In the genomic region with DNA sequence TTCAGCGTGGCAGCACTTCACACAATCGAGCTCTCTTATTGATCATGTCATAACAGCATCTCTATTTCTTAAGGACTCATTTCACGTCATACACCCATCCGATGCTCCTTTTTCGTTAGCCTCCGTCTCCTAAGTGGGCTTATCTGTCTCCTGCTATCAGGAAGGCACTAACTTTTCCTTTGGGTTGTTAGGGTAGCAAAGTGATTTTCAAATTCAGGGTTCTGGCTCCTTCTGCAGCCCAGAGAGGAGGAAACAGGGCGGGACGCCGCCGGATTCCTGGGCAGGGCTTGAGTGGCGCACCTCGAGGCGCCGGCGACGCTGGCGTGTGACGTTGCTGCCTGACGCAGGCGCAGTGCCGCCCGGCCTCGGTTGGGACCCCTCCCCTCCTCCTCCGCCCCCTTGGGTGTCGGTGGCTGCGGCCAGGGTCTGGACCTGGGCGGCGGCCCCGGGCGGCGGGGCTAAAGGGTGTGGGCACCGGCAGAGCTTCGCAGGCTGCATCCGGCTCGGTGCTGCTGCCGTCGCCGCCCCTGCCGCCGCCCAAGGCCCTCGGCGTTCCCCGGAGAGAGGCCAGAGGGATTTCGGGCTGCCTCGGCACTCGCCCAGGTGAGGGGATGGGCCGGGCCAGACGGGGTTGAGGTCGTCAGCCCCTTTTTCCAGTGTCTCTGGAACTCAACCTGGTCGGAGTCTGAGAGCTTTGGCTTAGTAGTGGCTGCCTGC, we compare ENCODE assay signal across 8 cellular contexts. TPM values are rescaled to one million over a fixed set of nuclear protein-coding genes. Genes with fewer than 3 reads are reported as not detected.
DNase-seq lines count a peak whose midpoint lies in the region; ATAC-seq and TF ChIP-seq lines count a peak whose summit lies in the region.

A gene with protein sequence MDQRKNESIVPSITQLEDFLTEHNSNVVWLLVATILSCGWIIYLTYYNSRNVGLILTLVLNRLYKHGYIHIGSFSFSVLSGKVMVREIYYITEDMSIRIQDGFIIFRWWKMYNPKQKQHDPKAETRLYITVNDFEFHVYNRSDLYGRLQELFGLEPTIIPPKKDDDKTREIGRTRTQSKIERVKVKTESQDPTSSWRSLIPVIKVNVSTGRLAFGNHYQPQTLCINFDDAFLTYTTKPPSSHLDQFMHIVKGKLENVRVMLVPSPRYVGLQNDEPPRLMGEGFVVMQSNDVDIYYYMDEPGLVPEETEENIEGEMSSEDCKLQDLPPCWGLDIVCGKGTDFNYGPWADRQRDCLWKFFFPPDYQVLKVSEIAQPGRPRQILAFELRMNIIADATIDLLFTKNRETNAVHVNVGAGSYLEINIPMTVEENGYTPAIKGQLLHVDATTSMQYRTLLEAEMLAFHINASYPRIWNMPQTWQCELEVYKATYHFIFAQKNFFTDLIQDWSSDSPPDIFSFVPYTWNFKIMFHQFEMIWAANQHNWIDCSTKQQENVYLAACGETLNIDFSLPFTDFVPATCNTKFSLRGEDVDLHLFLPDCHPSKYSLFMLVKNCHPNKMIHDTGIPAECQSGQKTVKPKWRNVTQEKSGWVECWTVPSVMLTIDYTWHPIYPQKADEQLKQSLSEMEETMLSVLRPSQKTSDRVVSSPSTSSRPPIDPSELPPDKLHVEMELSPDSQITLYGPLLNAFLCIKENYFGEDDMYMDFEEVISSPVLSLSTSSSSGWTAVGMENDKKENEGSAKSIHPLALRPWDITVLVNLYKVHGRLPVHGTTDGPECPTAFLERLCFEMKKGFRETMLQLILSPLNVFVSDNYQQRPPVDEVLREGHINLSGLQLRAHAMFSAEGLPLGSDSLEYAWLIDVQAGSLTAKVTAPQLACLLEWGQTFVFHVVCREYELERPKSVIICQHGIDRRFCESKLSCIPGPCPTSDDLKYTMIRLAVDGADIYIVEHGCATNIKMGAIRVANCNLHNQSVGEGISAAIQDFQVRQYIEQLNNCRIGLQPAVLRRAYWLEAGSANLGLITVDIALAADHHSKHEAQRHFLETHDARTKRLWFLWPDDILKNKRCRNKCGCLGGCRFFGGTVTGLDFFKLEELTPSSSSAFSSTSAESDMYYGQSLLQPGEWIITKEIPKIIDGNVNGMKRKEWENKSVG (N-terminal part only) (plus strand): TSS at position 350 of the 717 bp plus-strand sequence. CDS start 18,317 bp downstream, outside the sequence.

- peak; percentile 99 for ATAC-seq in GM19324 (IDR thresholded peaks at IDR 0.05; ENCODE audit: low FRiP score, unreplicated experiment)
- ATAC-seq in HG03469 (IDR thresholded peaks at IDR 0.05; ENCODE audit: unreplicated experiment): peak; percentile 95

- H3K4me1 Mint-ChIP-seq in activated CD4-positive, alpha-beta memory T cell treated with anti-CD3 and anti-CD28 coated beads, Interleukin-2, amount 10 ng/mL, durations not matched to agents 7 days and 5 days: peaks cover 53% of the 10 kb centered on the region

- H3K27me3 ChIP-seq in duodenal mucosa (ENCODE audit: control insufficient read depth in 1 of 2, insufficient read depth in 2 of 2, low read length in 2 of 2): no peaks in the 10 kb centered on the region

- H3K4me1 ChIP-seq in duodenal mucosa (ENCODE audit: control insufficient read depth in 1 of 2, insufficient read depth in 2 of 2, low read length in 2 of 2): peaks cover 16 to 20% of the 10 kb centered on the region in 2 donors

- POLR2A ChIA-PET in activated CD4-positive, alpha-beta memory T cell treated with anti-CD3 and anti-CD28 coated beads, Interleukin-2, amount 10 ng/mL, durations not matched to agents 7 days and 5 days (lab: Charles Lee): interaction anchor here (0.8 to 2.3 kb wide), 7 partner anchors 10 to 353 kb away, joined by 3 to 14 read pairs (median 4); no protein-coding TSS in a partner anchor

- H3K27ac Mint-ChIP-seq in activated CD4-positive, alpha-beta memory T cell treated with anti-CD3 and anti-CD28 coated beads, Interleukin-2, amount 10 ng/mL, durations not matched to agents 7 days and 5 days: peak within 1 kb of the TSS; percentile 85

- intact Hi-C loops in lower leg skin (cut with DNase I; ENCODE audit: low total_unique reads): no loop called here

- CTCF ChIA-PET in activated CD4-positive, alpha-beta memory T cell treated with anti-CD3 and anti-CD28 coated beads, Interleukin-2, amount 10 ng/mL, durations not matched to agents 7 days and 5 days (lab: Charles Lee): interaction anchor here (1.0 to 1.5 kb wide), 6 partner anchors 10 to 252 kb away, joined by 3 to 4 read pairs (median 4); no protein-coding TSS in a partner anchor

- no peak for TF ChIP-seq POLR2A in lower leg skin (IDR thresholded peaks at IDR 0.05)

- peak within 1 kb of the TSS; percentile 91 for H3K27ac ChIP-seq in duodenal mucosa (ENCODE audit: low read depth, low read length)

- H3K36me3 Mint-ChIP-seq in activated CD4-positive, alpha-beta memory T cell treated with anti-CD3 and anti-CD28 coated beads, Interleukin-2, amount 10 ng/mL, durations not matched to agents 7 days and 5 days (ENCODE audit: low read depth): peaks cover 32% of the 10 kb centered on the region

- H3K36me3 ChIP-seq in duodenal mucosa (ENCODE audit: control insufficient read depth in 1 of 2, insufficient read depth in 2 of 2, low read length in 2 of 2): peaks cover 0 to 9% of the 10 kb centered on the region in 2 donors

- TF ChIP-seq CTCF in lower leg skin (IDR thresholded peaks at IDR 0.05): no peak

- DNase-seq in C1 segment of cervical spinal cord (lab: John Stamatoyannopoulos, UW): peak; percentile 27 to 92 (median 82)
- peak; percentile 56 for DNase-seq in NCI-H774 (lab: John Stamatoyannopoulos, UW)
- peak; percentile 89 for DNase-seq in activated CD4-positive, alpha-beta memory T cell treated with anti-CD3 and anti-CD28 coated beads, Interleukin-2, amount 10 ng/mL, durations not matched to agents 7 days and 5 days
- peak; percentile 81 to 97 for DNase-seq in lower leg skin (ENCODE audit: low spot score in 2 of 2)
- peak; percentile 76 to 85 for DNase-seq in stimulated activated CD4-positive, alpha-beta T cell treated with anti-CD3 and anti-CD28 coated beads, Interleukin-4, amount 100 ng/mL, for 48 hours (ENCODE audit: low read depth in 2 of 2)

- H3K4me3 Mint-ChIP-seq in activated CD4-positive, alpha-beta memory T cell treated with anti-CD3 and anti-CD28 coated beads, Interleukin-2, amount 10 ng/mL, durations not matched to agents 7 days and 5 days: peak within 1 kb of the TSS; percentile 80

- H3K4me3 ChIP-seq in duodenal mucosa (ENCODE audit: low read depth in 1 of 2, low read length in 2 of 2): peak within 1 kb of the TSS; percentile 88 to 97
- H3K4me3 ChIP-seq in lower leg skin (ENCODE audit: low read depth, poor library complexity, severe bottlenecking): peak within 1 kb of the TSS; percentile 84

- 0% methylated on average over 22 to 37 of the region's 50 CpGs for WGBS in lower leg skin, 2 donors

- no peaks in the 10 kb centered on the region for H3K27me3 Mint-ChIP-seq in activated CD4-positive, alpha-beta memory T cell treated with anti-CD3 and anti-CD28 coated beads, Interleukin-2, amount 10 ng/mL, durations not matched to agents 7 days and 5 days

- H3K9ac ChIP-seq in duodenal mucosa (ENCODE audit: low read depth in 1 of 2, low read length in 2 of 2): peak within 1 kb of the TSS; percentile 87 to 94

- H3K9me3 Mint-ChIP-seq in activated CD4-positive, alpha-beta memory T cell treated with anti-CD3 and anti-CD28 coated beads, Interleukin-2, amount 10 ng/mL, durations not matched to agents 7 days and 5 days: no peaks in the 10 kb centered on the region

- H3K9me3 ChIP-seq in duodenal mucosa (ENCODE audit: control insufficient read depth in 1 of 2, low read length in 2 of 2): no peaks in the 10 kb centered on the region

RNA-seq across cellular contexts. Expression of the gene that starts here (rescaled TPM):
- total RNA-seq in activated CD4-positive, alpha-beta memory T cell treated with anti-CD3 and anti-CD28 coated beads, Interleukin-2, amount 10 ng/mL, durations not matched to agents 7 days and 5 days: 10 to 100 TPM; 39.2 to 45.3 TPM
- total RNA-seq in lower leg skin: 10 to 100 TPM; 56.6 to 92.5 (median 72.8) TPM

Comparison
In these comparisons a context has a peak if more than half of its experiments do, and no peak if none do; other contexts are left out.
1. Peak in every context shown above with its lines: DNase-seq, ATAC-seq, H3K4me3 ChIP-seq and H3K27ac ChIP-seq.